Comparison of ENCODE assay signal across 8 cellular contexts in genomic region chr16:68737730-68738590, GRCh38. TPM values are rescaled to one million over a fixed set of nuclear protein-coding genes. Genes with fewer than 3 reads are reported as not detected.
A peak's percentile ranks its signal among the peaks of the same experiment; 100 is the strongest.
DNase-seq lines count a peak whose midpoint lies in the region; ATAC-seq and TF ChIP-seq lines count a peak whose summit lies in the region.

No MANE protein-coding gene starts in this region.

- no peak overlapping the region for H3K27ac Mint-ChIP-seq in osteocyte (ENCODE audit: unreplicated experiment)

- H3K36me3 ChIP-seq in ES-I3 (ENCODE audit: insufficient read depth, low read length), result no peaks in the 10 kb centered on the region; the same call in 1 of the 2 replicates

- H3K9ac ChIP-seq in ES-I3 (ENCODE audit: low read depth, low read length), result peak overlapping the region; percentile 78

- peaks cover 20% of the 10 kb centered on the region for H3K27me3 Mint-ChIP-seq in osteocyte (ENCODE audit: unreplicated experiment)

- no peaks in the 10 kb centered on the region for H3K9me3 Mint-ChIP-seq in osteocyte (ENCODE audit: unreplicated experiment)

- DNase-seq in NCI-H2196 (lab: John Stamatoyannopoulos, UW; ENCODE audit: unreplicated experiment), result peak; percentile 26
- peak; percentile 45 to 77 for DNase-seq in erythroblast (lab: John Stamatoyannopoulos, UW)
- DNase-seq in osteocyte (ENCODE audit: extremely low spot score, unreplicated experiment), result no peak
- DNase-seq in SHP77 treated with DMSO at 0.1 percent for 48 hours (lab: John Stamatoyannopoulos, UW), result no peak

- no peaks in the 10 kb centered on the region for H3K9me3 ChIP-seq in ES-I3 (ENCODE audit: control insufficient read depth, insufficient read depth, low read length)

- ATAC-seq in GM21723 (IDR thresholded peaks at IDR 0.05; ENCODE audit: unreplicated experiment) (no peak), GM19328 (IDR thresholded peaks at IDR 0.05; ENCODE audit: unreplicated experiment) (no peak), GM19035 (IDR thresholded peaks at IDR 0.05; ENCODE audit: unreplicated experiment) (no peak)

- H3K4me3 Mint-ChIP-seq in osteocyte (ENCODE audit: unreplicated experiment), result peak overlapping the region; percentile 67

- H3K36me3 Mint-ChIP-seq in osteocyte (ENCODE audit: unreplicated experiment), result no peaks in the 10 kb centered on the region

- peaks cover 16% of the 10 kb centered on the region for H3K4me1 ChIP-seq in ES-I3 (ENCODE audit: insufficient read depth, low read length)

- no peak for TF ChIP-seq CTCF in osteocyte (IDR thresholded peaks at IDR 0.05)

- no peak for TF ChIP-seq POLR2A in erythroblast (IDR thresholded peaks at IDR 0.05; ENCODE audit: low read length)

- peaks cover 23% of the 10 kb centered on the region for H3K4me1 Mint-ChIP-seq in osteocyte (ENCODE audit: unreplicated experiment)

RNA-seq across cellular contexts. Expression of gene CDH1, which starts 0.9 kb away (rescaled TPM):
- total RNA-seq in osteocyte, result 0.21 TPM in 1 of 2 replicates, not detected in the other

Comparison
In these comparisons a context has a peak if more than half of its experiments do, and no peak if none do; other contexts are left out.
1. DNase-seq: peak in NCI-H2196 (single experiment) and erythroblast (2 of 2); none in osteocyte (single experiment) and SHP77 treated with DMSO at 0.1 percent for 48 hours (single experiment).